Comparison of ENCODE assay signal across 13 cellular contexts in the genomic region with DNA sequence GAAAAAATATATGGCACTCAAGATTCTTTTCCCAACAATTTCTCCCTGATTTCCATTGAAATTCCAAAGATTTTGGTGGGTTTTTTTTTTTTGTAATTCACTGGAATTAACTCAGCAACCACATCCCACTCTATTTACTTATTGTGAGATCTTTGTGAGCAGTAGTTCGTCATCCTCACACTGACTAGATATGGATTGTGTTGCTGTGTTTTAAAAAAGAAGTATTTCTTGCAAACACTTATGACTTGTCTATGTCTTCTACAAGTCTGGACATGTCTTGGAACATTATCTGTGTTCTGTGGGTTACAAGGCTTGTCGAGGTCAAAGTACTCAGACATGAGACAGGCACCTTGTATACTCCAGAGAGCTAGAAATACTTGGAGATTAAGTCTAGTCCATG. TPM values are rescaled to one million over a fixed set of nuclear protein-coding genes. Genes with fewer than 3 reads are reported as not detected.
DNase-seq lines count a peak whose midpoint lies in the region; ATAC-seq and TF ChIP-seq lines count a peak whose summit lies in the region.
"Had no signal": no experiment of that assay in that cellular context is flagged by ENCODE, and none has a peak within 500 bp of the region (broad histone marks: within the 10 kb centered on the region; RNA-seq: fewer than 3 reads in every experiment).

No MANE protein-coding gene starts in this region.

- CTCF ChIA-PET in Caco-2 (lab: Charles Lee) = no interaction called here
- CTCF ChIA-PET in Calu3 (lab: Charles Lee) = no interaction called here

- POLR2A ChIA-PET in Caco-2 (lab: Charles Lee) = no interaction called here

- BruUV-seq in Caco-2 (replicated peaks; lab: Mats Ljungman, UMichigan) = no TSS peak
- no TSS peak for BruUV-seq in Calu3 (replicated peaks; lab: Mats Ljungman, UMichigan)

- no peak overlapping the region for H3K27ac ChIP-seq in fibroblast of lung (ENCODE audit: insufficient read depth, low read length)

- no peak overlapping the region for H3K4me3 Mint-ChIP-seq in Caco-2 (ENCODE audit: unreplicated experiment)
- H3K4me3 Mint-ChIP-seq in Calu3 (ENCODE audit: low read depth, unreplicated experiment) = no peak overlapping the region
- H3K4me3 Mint-ChIP-seq: activated CD8-positive, alpha-beta T cell treated with anti-CD3 and anti-CD28 coated beads for 36 hours had no signal

- peaks cover 35% of the 10 kb centered on the region for H3K4me1 ChIP-seq in Caco-2
- peaks cover 3% of the 10 kb centered on the region for H3K4me1 ChIP-seq in fibroblast of lung (ENCODE audit: control insufficient read depth, extremely low read depth, insufficient read depth, low read length)

- no peaks in the 10 kb centered on the region for H3K79me2 ChIP-seq in fibroblast of lung (ENCODE audit: control insufficient read depth, insufficient read depth, low read length)

- no peak overlapping the region for H3K9ac ChIP-seq in fibroblast of lung (ENCODE audit: insufficient read depth, low read length)

- no peak overlapping the region for H3K4me2 ChIP-seq in fibroblast of lung (ENCODE audit: extremely low read depth, insufficient read depth, low read length)

- H3K27me3 Mint-ChIP-seq in Caco-2 (ENCODE audit: insufficient read depth, unreplicated experiment) = no peaks in the 10 kb centered on the region
- peaks cover 13% of the 10 kb centered on the region for H3K27me3 Mint-ChIP-seq in Calu3 (ENCODE audit: unreplicated experiment)

- H3K9me3 Mint-ChIP-seq in Caco-2 (ENCODE audit: unreplicated experiment) (peaks cover 4% of the 10 kb centered on the region), Calu3 (ENCODE audit: low read depth, unreplicated experiment) (peaks cover 1% of the 10 kb centered on the region)
- H3K9me3 Mint-ChIP-seq: activated CD8-positive, alpha-beta T cell treated with anti-CD3 and anti-CD28 coated beads for 36 hours; activated naive CD4-positive, alpha-beta T cell treated with anti-CD3 and anti-CD28 coated beads, Interleukin-2, amount 50 U/mL, for 72 hours had no signal

- DNase-seq in Caco-2 (peak; percentile 50 to 59), MV-4-11 (lab: John Stamatoyannopoulos, UW) (peak; percentile 4), fibroblast of lung (ENCODE audit: low read depth in 2 of 2) (peak; percentile 52 to 90), cerebellar cortex (ENCODE audit: low spot score) (no peak), Calu3 (no peak), dermis blood vessel endothelial cell (no peak)
- DNase-seq in activated CD8-positive, alpha-beta memory T cell treated with anti-CD3 and anti-CD28 coated beads, Interleukin-2, amount 50 U/mL, for 48 hours = no peak
- DNase-seq: activated CD8-positive, alpha-beta T cell treated with anti-CD3 and anti-CD28 coated beads for 36 hours; NCI-H2081; stimulated activated CD8-positive, alpha-beta memory T cell treated with anti-CD3 and anti-CD28 coated beads, Interleukin-4, amount 100 ng/mL, for 48 hours had no signal

- H3K9me3 ChIP-seq in Caco-2 = no peaks in the 10 kb centered on the region
- no peaks in the 10 kb centered on the region for H3K9me3 ChIP-seq in fibroblast of lung (ENCODE audit: control insufficient read depth, insufficient read depth, low read depth, low read length)

- ATAC-seq in GM21786 (IDR thresholded peaks at IDR 0.05; ENCODE audit: unreplicated experiment) = peak; percentile 60
- ATAC-seq: activated CD8-positive, alpha-beta T cell treated with anti-CD3 and anti-CD28 coated beads for 36 hours; left lobe of liver had no signal

- H3K27ac Mint-ChIP-seq in Caco-2 (ENCODE audit: unreplicated experiment) (peak overlapping the region; percentile 35), Calu3 (ENCODE audit: unreplicated experiment) (no peak overlapping the region)
- H3K27ac Mint-ChIP-seq: activated CD8-positive, alpha-beta T cell treated with anti-CD3 and anti-CD28 coated beads for 36 hours; activated naive CD4-positive, alpha-beta T cell treated with anti-CD3 and anti-CD28 coated beads, Interleukin-2, amount 50 U/mL, for 72 hours had no signal

- H2AFZ ChIP-seq in fibroblast of lung (ENCODE audit: low read length) = no peak overlapping the region

- H3K4me1 Mint-ChIP-seq in Caco-2 (ENCODE audit: low read depth, unreplicated experiment) (peaks cover 18% of the 10 kb centered on the region), Calu3 (ENCODE audit: low read depth, unreplicated experiment) (no peaks in the 10 kb centered on the region)

- H3K36me3 Mint-ChIP-seq in Caco-2 (ENCODE audit: insufficient read depth, unreplicated experiment) (no peaks in the 10 kb centered on the region), Calu3 (ENCODE audit: insufficient read depth, unreplicated experiment) (no peaks in the 10 kb centered on the region)
- H3K36me3 Mint-ChIP-seq: activated naive CD4-positive, alpha-beta T cell treated with anti-CD3 and anti-CD28 coated beads, Interleukin-2, amount 50 U/mL, for 72 hours had no signal

- H3K27me3 ChIP-seq in Caco-2 (replicated peaks; ENCODE audit: control insufficient read depth, insufficient read depth, low read length) (no peaks in the 10 kb centered on the region), fibroblast of lung (ENCODE audit: control insufficient read depth, insufficient read depth, low read length) (no peaks in the 10 kb centered on the region)

- H4K20me1 ChIP-seq in fibroblast of lung (ENCODE audit: control insufficient read depth, extremely low read depth, insufficient read depth, low read length) = no peaks in the 10 kb centered on the region

- H3K4me3 ChIP-seq in Caco-2 (ENCODE audit: low read depth, low read length) (no peak overlapping the region), fibroblast of lung (replicated peaks in 1 of 4; ENCODE audit: control extremely low read depth in 1 of 4, insufficient read depth in 1 of 4, low read depth in 3 of 4, low read length in 4 of 4) (no peak overlapping the region)

- H3K36me3 ChIP-seq in Caco-2 (ENCODE audit: control insufficient read depth, insufficient read depth, low read length) (no peaks in the 10 kb centered on the region), fibroblast of lung (ENCODE audit: control insufficient read depth, insufficient read depth, low read length) (no peaks in the 10 kb centered on the region)

- TF ChIP-seq CTCF in Caco-2 (IDR thresholded peaks at IDR 0.05; ENCODE audit: insufficient read depth in 1 of 2, low read depth in 1 of 2, low read length in 1 of 2, severe bottlenecking in 1 of 2, unreplicated experiment in 1 of 2) (no peak), fibroblast of lung (conservative IDR thresholded peaks at IDR 0.05 in 1 of 2, IDR thresholded peaks at IDR 0.05 in 1 of 2; ENCODE audit: low read depth in 1 of 2, low read length in 2 of 2) (no peak), Calu3 (IDR thresholded peaks at IDR 0.05; ENCODE audit: unreplicated experiment) (no peak)

- intact Hi-C loops in Caco-2 (cut with micrococcal nuclease; ENCODE audit: unreplicated experiment) = loop anchor here (10.0 kb wide), 1 partner anchor 1015 kb away; no protein-coding TSS in a partner anchor
- intact Hi-C loops in Calu3 (cut with micrococcal nuclease; ENCODE audit: unreplicated experiment) = loop anchor here (10.0 kb wide), 1 partner anchor 1545 kb away; no protein-coding TSS in a partner anchor

RNA-seq across cellular contexts. Expression of a gene that starts 7.3 kb away (rescaled TPM):
- total RNA-seq in Caco-2 (2022) (45.0 and 49.6 TPM in 2 replicates), fibroblast of lung (24.6 and 24.9 TPM in 2 replicates), Calu3 (2022) (9.7 and 17.4 TPM in 2 replicates), dermis blood vessel endothelial cell (1.5 TPM in 2 replicates)
- polyA plus RNA-seq in fibroblast of lung = 8.3 and 16.6 TPM in 2 replicates
- polyA plus RNA-seq in fibroblast of lung (2012) = 6.7 and 12.4 TPM in 2 replicates
- polyA minus RNA-seq in fibroblast of lung (ENCODE audit: low replicate concordance) = 1.2 and 6.9 TPM in 2 replicates

Comparison
In these comparisons a context has a peak if more than half of its experiments do, and no peak if none do; other contexts are left out.
1. DNase-seq: peak in Caco-2 (2 of 2), MV-4-11 (single experiment) and fibroblast of lung (2 of 2); none in cerebellar cortex (single experiment), Calu3 (single experiment), dermis blood vessel endothelial cell (single experiment) and activated CD8-positive, alpha-beta memory T cell treated with anti-CD3 and anti-CD28 coated beads, Interleukin-2, amount 50 U/mL, for 48 hours (single experiment).